ENCODE assay signal across 8 cellular contexts in genomic region chr19:45771331-45771933, GRCh38. TPM values are rescaled to one million over a fixed set of nuclear protein-coding genes. Genes with fewer than 3 reads are reported as not detected.
DNase-seq lines count a peak whose midpoint lies in the region; ATAC-seq and TF ChIP-seq lines count a peak whose summit lies in the region.

No MANE protein-coding gene starts in this region.

- H3K4me3 ChIP-seq in GM23248 (no peak overlapping the region), iPS-20b (ENCODE audit: low read length) (peak overlapping the region; percentile 56; the same call in 1 of the 2 replicates), skeletal muscle satellite cell (ENCODE audit: low read length) (no peak overlapping the region)

- peaks cover 19% of the 10 kb centered on the region for H3K4me1 Mint-ChIP-seq in activated B cell treated with CpG ODN at 0.5 μM for 24 hours

- H3K27ac Mint-ChIP-seq in activated B cell treated with CpG ODN at 0.5 μM for 24 hours: no peak overlapping the region

- H3K4me3 Mint-ChIP-seq in activated B cell treated with CpG ODN at 0.5 μM for 24 hours: peak overlapping the region; percentile 55

- H3K27me3 ChIP-seq in GM23248 (replicated peaks; ENCODE audit: insufficient read depth) (no peaks in the 10 kb centered on the region), iPS-20b (ENCODE audit: insufficient read depth, low read length) (no peaks in the 10 kb centered on the region), skeletal muscle satellite cell (ENCODE audit: control insufficient read depth, insufficient read depth, low read length) (no peaks in the 10 kb centered on the region)

- H3K79me2 ChIP-seq in GM23248 (ENCODE audit: insufficient read depth): peaks cover 2% of the 10 kb centered on the region; the same call in 1 of the 2 replicates

- no peaks in the 10 kb centered on the region for H4K20me1 ChIP-seq in GM23248 (ENCODE audit: insufficient read depth)

- intact Hi-C loops in activated B cell treated with CpG ODN at 0.5 μM for 24 hours (cut with micrococcal nuclease): loop anchor here (10.0 kb wide), 1 partner anchor 347 kb away; the partner anchor contains the start of gene ERCC1

- CTCF ChIA-PET in activated B cell treated with CpG ODN at 0.5 μM for 24 hours (lab: Charles Lee): interaction anchor here (1.2 to 7.1 kb wide), 3 partner anchors 21 to 34 kb away, joined by 5 to 172 read pairs (median 6); partner anchors contain the start of gene DMWD

- no peak for TF ChIP-seq CTCF in activated B cell treated with CpG ODN at 0.5 μM for 24 hours (IDR thresholded peaks at IDR 0.05)

- no peak overlapping the region for H2AFZ ChIP-seq in GM23248

- H3K9ac ChIP-seq in GM23248: no peak overlapping the region
- peak overlapping the region; percentile 55; the same call in 1 of the 2 replicates for H3K9ac ChIP-seq in iPS-20b (ENCODE audit: low read depth, low read length)
- no peak overlapping the region for H3K9ac ChIP-seq in skeletal muscle satellite cell (ENCODE audit: low read depth, low read length)

- H3K4me1 ChIP-seq in GM23248 (ENCODE audit: insufficient read depth) (peaks cover 3% of the 10 kb centered on the region; the same call in 1 of the 2 replicates), iPS-20b (ENCODE audit: insufficient read depth, low read length) (peaks cover 4% of the 10 kb centered on the region; the same call in 1 of the 2 replicates), skeletal muscle satellite cell (ENCODE audit: control insufficient read depth, insufficient read depth, low read length) (peaks cover 22% of the 10 kb centered on the region)

- peaks cover 16% of the 10 kb centered on the region for H3F3A ChIP-seq in GM23248 (ENCODE audit: insufficient read depth)

- no peaks in the 10 kb centered on the region for H3K9me2 ChIP-seq in GM23248 (ENCODE audit: insufficient read depth)

- no peak for ATAC-seq in activated B cell treated with CpG ODN at 0.5 μM for 24 hours (ENCODE audit: low read depth)
- no peak for ATAC-seq in GM18517 (IDR thresholded peaks at IDR 0.05; ENCODE audit: unreplicated experiment)

- DNase-seq in GM23248: no peak
- DNase-seq in activated B cell treated with CpG ODN at 0.5 μM for 24 hours: no peak
- no peak for DNase-seq in cerebellum (ENCODE audit: low spot score)
- no peak for DNase-seq in ecto neural progenitor cell (ENCODE audit: low spot score)
- DNase-seq in activated CD8-positive, alpha-beta memory T cell treated with anti-CD3 and anti-CD28 coated beads for 24 hours: no peak

- in situ Hi-C loops in GM23248 (cut with MboI): no loop called here

- H3K4me2 ChIP-seq in GM23248 (ENCODE audit: unreplicated experiment) (peak overlapping the region; percentile 10), skeletal muscle satellite cell (ENCODE audit: low read length) (peak overlapping the region; percentile 96)

- POLR2A ChIA-PET in activated B cell treated with CpG ODN at 0.5 μM for 24 hours (lab: Charles Lee): interaction anchor here (0.6 to 3.4 kb wide), 10 partner anchors 11 to 115 kb away, joined by 3 to 45 read pairs (median 5); partner anchors contain the start of genes DMPK, IRF2BP1 and SYMPK

- H3K27me3 Mint-ChIP-seq in activated B cell treated with CpG ODN at 0.5 μM for 24 hours: no peaks in the 10 kb centered on the region

- no peaks in the 10 kb centered on the region for H3K9me3 ChIP-seq in GM23248 (ENCODE audit: low read depth)
- no peaks in the 10 kb centered on the region for H3K9me3 ChIP-seq in iPS-20b (ENCODE audit: insufficient read depth, low read depth, low read length)
- no peaks in the 10 kb centered on the region for H3K9me3 ChIP-seq in skeletal muscle satellite cell (replicated peaks; ENCODE audit: low read length)

- H3K36me3 ChIP-seq in GM23248 (ENCODE audit: low read depth): no peaks in the 10 kb centered on the region; the same call in 1 of the 2 replicates
- H3K36me3 ChIP-seq in iPS-20b (ENCODE audit: insufficient read depth, low read depth, low read length): peaks cover 7% of the 10 kb centered on the region
- H3K36me3 ChIP-seq in skeletal muscle satellite cell (ENCODE audit: insufficient read depth, low read length): peaks cover 11% of the 10 kb centered on the region

- H3K36me3 Mint-ChIP-seq in activated B cell treated with CpG ODN at 0.5 μM for 24 hours (ENCODE audit: low read depth): peaks cover 1% of the 10 kb centered on the region

- H3K9me3 Mint-ChIP-seq in activated B cell treated with CpG ODN at 0.5 μM for 24 hours: no peaks in the 10 kb centered on the region

- WGBS in GM23248 (ENCODE audit: low coverage in 1 of 2, low lambda C conversion rate in 2 of 2, missing lambda C conversion rate in 2 of 2), 2 experiments: 84 to 86% methylated on average over 32 to 44 of the region's 46 CpGs

- H3K27ac ChIP-seq in GM23248 (peak overlapping the region; percentile 91), iPS-20b (ENCODE audit: low read length) (no peak overlapping the region)

RNA-seq across cellular contexts. Expression of gene SIX5, which starts 2.4 kb away (rescaled TPM):
- 14.4 and 16.8 TPM in 2 replicates for total RNA-seq in GM23248 (2014; rRNA removed; shearing (Covaris generic))
- polyA plus RNA-seq in GM23248 (2016; fragmentation: Nextera tagmentation; extraction: Ambion mirVana): 6.1 and 8.2 TPM in 2 replicates
- total RNA-seq in activated B cell treated with CpG ODN at 0.5 μM for 24 hours: 1.2 and 1.9 TPM in 2 replicates
- 8.1 TPM in 2 replicates for total RNA-seq in skeletal muscle satellite cell (2012; rRNA removed)
- 3.4 TPM for total RNA-seq in cerebellum

RNA-seq across cellular contexts. Expression of gene DMPK, which starts 10.9 kb away (rescaled TPM):
- 26.6 and 34.4 TPM in 2 replicates for total RNA-seq in GM23248 (2014; rRNA removed; shearing (Covaris generic))
- polyA plus RNA-seq in GM23248 (2016; fragmentation: Nextera tagmentation; extraction: Ambion mirVana): 13.0 and 15.3 TPM in 2 replicates
- total RNA-seq in activated B cell treated with CpG ODN at 0.5 μM for 24 hours (34.3 and 39.0 TPM in 2 replicates), cerebellum (27.9 TPM)
- 16.0 and 22.3 TPM in 2 replicates for total RNA-seq in skeletal muscle satellite cell (2012; rRNA removed)

RNA-seq across cellular contexts. Expression of gene DMWD, which starts 21.2 kb away (rescaled TPM):
- 32.2 and 32.6 TPM in 2 replicates for total RNA-seq in GM23248 (2014; rRNA removed; shearing (Covaris generic))
- 11.5 and 14.5 TPM in 2 replicates for polyA plus RNA-seq in GM23248 (2016; fragmentation: Nextera tagmentation; extraction: Ambion mirVana)
- total RNA-seq in activated B cell treated with CpG ODN at 0.5 μM for 24 hours: 64.7 and 77.3 TPM in 2 replicates
- total RNA-seq in skeletal muscle satellite cell (2012; rRNA removed): 30.8 and 33.0 TPM in 2 replicates
- total RNA-seq in cerebellum: 42.3 TPM

RNA-seq across cellular contexts. Expression of gene MEIOSIN, which starts 38.2 kb away (rescaled TPM):
- total RNA-seq in GM23248 (2014; rRNA removed; shearing (Covaris generic)): not detected in 2 replicates
- not detected in 2 replicates for polyA plus RNA-seq in GM23248 (2016; fragmentation: Nextera tagmentation; extraction: Ambion mirVana)
- total RNA-seq in activated B cell treated with CpG ODN at 0.5 μM for 24 hours (not detected in 2 replicates), cerebellum (not detected)
- under 0.01 and 0.25 TPM in 2 replicates for total RNA-seq in skeletal muscle satellite cell (2012; rRNA removed)

RNA-seq across cellular contexts. Expression of gene FBXO46, which starts 40.7 kb away (rescaled TPM):
- 6.3 and 9.1 TPM in 2 replicates for total RNA-seq in GM23248 (2014; rRNA removed; shearing (Covaris generic))
- 3.1 and 3.3 TPM in 2 replicates for polyA plus RNA-seq in GM23248 (2016; fragmentation: Nextera tagmentation; extraction: Ambion mirVana)
- 36.3 and 44.0 TPM in 2 replicates for total RNA-seq in activated B cell treated with CpG ODN at 0.5 μM for 24 hours
- 6.6 and 9.2 TPM in 2 replicates for total RNA-seq in skeletal muscle satellite cell (2012; rRNA removed)
- total RNA-seq in cerebellum: 3.6 TPM
